8 cellular contexts compared by ENCODE assay signal in the genomic region with DNA sequence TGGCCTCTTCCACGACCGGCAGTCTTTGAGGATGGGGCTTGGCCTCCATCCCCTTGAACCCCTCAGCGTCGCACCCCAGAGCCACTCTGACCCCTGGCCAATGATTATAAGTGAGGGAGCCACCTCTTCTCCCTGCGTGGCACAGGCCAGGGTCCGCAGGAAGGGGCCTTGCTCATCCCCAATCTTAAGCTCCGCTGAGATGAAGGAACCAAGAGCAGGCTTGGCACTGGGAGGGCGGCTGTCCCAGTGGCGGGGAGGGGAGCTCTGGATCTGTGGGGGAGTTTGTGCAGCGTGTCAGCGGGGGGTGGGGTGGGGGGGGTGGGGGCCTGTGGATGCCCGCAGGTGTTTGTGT. TPM values are rescaled to one million over a fixed set of nuclear protein-coding genes. Genes with fewer than 3 reads are reported as not detected.
DNase-seq lines count a peak whose midpoint lies in the region; ATAC-seq and TF ChIP-seq lines count a peak whose summit lies in the region.

No MANE protein-coding gene starts in this region.

- H3K9me2 ChIP-seq in Karpas-422 (replicated peaks; ENCODE audit: insufficient read depth, low read length), result no peaks in the 10 kb centered on the region

- H3K27me3 Mint-ChIP-seq in central memory CD8-positive, alpha-beta T cell, result peaks cover 32% of the 10 kb centered on the region

- peaks cover 0 to 50% (median 5%) of the 10 kb centered on the region in 9 donors for H3K27me3 ChIP-seq in heart left ventricle
- no peaks in the 10 kb centered on the region for H3K27me3 ChIP-seq in Karpas-422 (ENCODE audit: low read length)

- no peak for DNase-seq in heart left ventricle
- no peak for DNase-seq in cardiac septum (ENCODE audit: low spot score)
- DNase-seq in central memory CD8-positive, alpha-beta T cell (ENCODE audit: low spot score in 2 of 2), result no peak
- no peak for DNase-seq in mucosa of descending colon
- DNase-seq in GF-D8 (lab: John Stamatoyannopoulos, UW), result no peak
- DNase-seq in ureter (ENCODE audit: low spot score), result no peak
- DNase-seq in Karpas-422, result no peak

- H3K4me3 ChIP-seq in heart left ventricle (peak overlapping the region; percentile 17 to 65 (median 52)), mucosa of descending colon (no peak overlapping the region), Karpas-422 (ENCODE audit: low read length) (no peak overlapping the region)

- TF ChIP-seq POLR2A in heart left ventricle (IDR thresholded peaks at IDR 0.05), result no peak

- H3K27ac ChIP-seq in heart left ventricle, result peak overlapping the region in 1 of 12 donors; percentile 41
- H3K27ac ChIP-seq in Karpas-422 (ENCODE audit: low read length), result no peak overlapping the region

- no peak overlapping the region for H3K9ac ChIP-seq in Karpas-422 (ENCODE audit: low read length)

- H3K4me2 ChIP-seq in Karpas-422 (ENCODE audit: low read depth, low read length, poor library complexity, severe bottlenecking), result no peak overlapping the region

- H2AFZ ChIP-seq in Karpas-422 (ENCODE audit: low read length), result no peak overlapping the region

- H3K79me2 ChIP-seq in Karpas-422 (ENCODE audit: low read length), result no peaks in the 10 kb centered on the region

- H3K4me1 ChIP-seq in heart left ventricle, result peaks cover 0 to 15% (median 0%) of the 10 kb centered on the region in 12 donors
- H3K4me1 ChIP-seq in mucosa of descending colon (ENCODE audit: low read depth), result peaks cover 4% of the 10 kb centered on the region
- H3K4me1 ChIP-seq in Karpas-422 (ENCODE audit: low read length), result no peaks in the 10 kb centered on the region

- H3K36me3 Mint-ChIP-seq in central memory CD8-positive, alpha-beta T cell (ENCODE audit: insufficient read depth), result peaks cover 2% of the 10 kb centered on the region

- H3K4me1 Mint-ChIP-seq in central memory CD8-positive, alpha-beta T cell, result peaks cover 6% of the 10 kb centered on the region

- no peaks in the 10 kb centered on the region for H4K20me1 ChIP-seq in Karpas-422 (ENCODE audit: insufficient read depth, low read depth, low read length)

- H3K27ac Mint-ChIP-seq in central memory CD8-positive, alpha-beta T cell (ENCODE audit: low read depth), result no peak overlapping the region

- H3K4me3 Mint-ChIP-seq in central memory CD8-positive, alpha-beta T cell, result peak overlapping the region; percentile 81

- ATAC-seq in heart left ventricle (peak in 1 of 4 donors; percentile 6), mucosa of descending colon (peak; percentile 23), GM18517 (IDR thresholded peaks at IDR 0.05; ENCODE audit: unreplicated experiment) (no peak)
- ATAC-seq in central memory CD8-positive, alpha-beta T cell (replicated peaks; ENCODE audit: extremely low read depth, poor library complexity, severe bottlenecking), result no peak

- H3K36me3 ChIP-seq in heart left ventricle (no peaks in the 10 kb centered on the region), mucosa of descending colon (ENCODE audit: low read depth) (no peaks in the 10 kb centered on the region), Karpas-422 (ENCODE audit: insufficient read depth, low read length) (no peaks in the 10 kb centered on the region)

- H3K9me3 ChIP-seq in heart left ventricle, result no peaks in the 10 kb centered on the region
- H3K9me3 ChIP-seq in mucosa of descending colon, result no peaks in the 10 kb centered on the region
- no peaks in the 10 kb centered on the region for H3K9me3 ChIP-seq in Karpas-422 (ENCODE audit: low read length)

- 18 to 26% (median 22%) methylated on average over 11 to 12 of the region's 12 CpGs for WGBS in heart left ventricle, 4 donors

- intact Hi-C loops in heart left ventricle (cut with DNase I) (loop anchor here in 9 of 10 donors (1.0 to 10.0 kb wide), 6 partner anchors 281 to 477 kb away; no protein-coding TSS in a partner anchor), cardiac septum (cut with DNase I) (loop anchor here (2.0 kb wide), 1 partner anchor 283 kb away; no protein-coding TSS in a partner anchor), mucosa of descending colon (cut with DNase I, micrococcal nuclease) (loop anchor here (5.0 kb wide), 1 partner anchor 285 kb away; no protein-coding TSS in a partner anchor)

- H3K9me3 Mint-ChIP-seq in central memory CD8-positive, alpha-beta T cell, result no peaks in the 10 kb centered on the region

- no peak for TF ChIP-seq CTCF in heart left ventricle (IDR thresholded peaks at IDR 0.05)
- no peak for TF ChIP-seq CTCF in mucosa of descending colon (IDR thresholded peaks at IDR 0.05)

RNA-seq across cellular contexts. Expression of a gene that starts 13.8 kb away (rescaled TPM):
- 10 to 100 TPM in 5 of 9 donors, 1 to 10 TPM in 4; 7.1 to 31.7 (median 10.4) TPM for total RNA-seq in heart left ventricle
- 10 to 100 TPM in 1 of 2 donors, 1 to 10 TPM in 1; 9.1 to 14.3 TPM for polyA plus RNA-seq in heart left ventricle
- 11.1 TPM for total RNA-seq in cardiac septum
- 10 to 100 TPM; 34.9 to 36.4 (median 35.9) TPM for total RNA-seq in mucosa of descending colon
- total RNA-seq in ureter, result 58.0 TPM
- total RNA-seq in Karpas-422 (2014; rRNA removed; shearing (Covaris generic); ENCODE audit: low replicate concordance), result 75.7 and 94.3 TPM in 2 replicates

Comparison
In these comparisons a context has a peak if more than half of its experiments do, and no peak if none do; other contexts are left out.
1. H3K4me3 ChIP-seq: peak in heart left ventricle (12 of 12); none in mucosa of descending colon (single experiment) and Karpas-422 (single experiment).